ENCODE assay signal across 9 cellular contexts in the genomic region with DNA sequence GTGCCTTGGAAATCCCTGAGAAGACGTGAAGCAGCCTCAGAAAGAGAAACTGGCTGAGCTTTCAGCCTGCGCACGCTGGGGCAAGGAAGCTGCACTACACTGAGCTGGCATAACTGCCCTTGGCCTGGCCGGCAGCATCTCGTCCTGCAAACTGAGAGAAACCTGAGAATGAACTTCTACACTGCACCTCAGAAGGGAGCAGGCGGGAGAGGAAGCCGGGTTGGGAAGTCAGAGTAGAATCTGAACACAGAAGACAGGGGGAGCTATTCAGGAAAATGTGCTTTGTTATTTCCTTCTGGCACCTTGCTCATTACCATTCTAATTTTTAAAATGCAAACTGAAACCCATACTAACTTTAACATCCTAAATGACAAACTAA.
A peak's percentile ranks its signal among the peaks of the same experiment; 100 is the strongest.
DNase-seq lines count a peak whose midpoint lies in the region; ATAC-seq and TF ChIP-seq lines count a peak whose summit lies in the region.
"Had no signal": no experiment of that assay in that cellular context is flagged by ENCODE, and none has a peak within 500 bp of the region (broad histone marks: within the 10 kb centered on the region; RNA-seq: fewer than 3 reads in every experiment).

No MANE protein-coding gene starts in this region.

- H3K36me3 ChIP-seq in right lobe of liver: no peaks in the 10 kb centered on the region

- TF ChIP-seq CTCF in cardiac fibroblast (IDR thresholded peaks at IDR 0.05; ENCODE audit: low read depth, low read length) (peak; percentile 35), right lobe of liver (IDR thresholded peaks at IDR 0.05) (peak; percentile 21 to 38 (median 23))

- no peaks in the 10 kb centered on the region for H3K27me3 ChIP-seq in right lobe of liver
- H3K27me3 ChIP-seq: SJSA1 had no signal

- H3K4me3 ChIP-seq in cardiac fibroblast (replicated peaks in 1 of 2; ENCODE audit: low read depth in 2 of 2, low read length in 2 of 2) (no peak overlapping the region), right lobe of liver (no peak overlapping the region)
- H3K4me3 ChIP-seq: SJSA1 had no signal

- peak; percentile 30 for DNase-seq in ACHN
- DNase-seq in cardiac fibroblast (ENCODE audit: low read depth in 2 of 2): peak in 1 of 2 donors; percentile 41
- DNase-seq in right lobe of liver: peak in 1 of 3 donors; percentile 28
- DNase-seq in activated CD4-positive, alpha-beta T cell treated with anti-CD3 and anti-CD28 coated beads for 4 hours: no peak
- no peak for DNase-seq in stimulated activated CD4-positive, alpha-beta T cell treated with anti-CD3 and anti-CD28 coated beads, Interleukin-2, amount 100 ng/mL, for 48 hours

- H3K27ac ChIP-seq in right lobe of liver: peak overlapping the region in 2 of 3 donors; percentile 3 to 20
- H3K27ac ChIP-seq: SJSA1 had no signal

- TF ChIP-seq POLR2A in right lobe of liver (IDR thresholded peaks at IDR 0.05): no peak

- intact Hi-C loops in right lobe of liver (cut with DNase I): no loop called here

- in situ Hi-C loops in ACHN (cut with HindIII; ENCODE audit: low pct_ligation_motif_present, low pct_unique_long_range_greater_than_20kb, low sequenced_read_pairs): no loop called here

- WGBS in right lobe of liver (ENCODE audit: insufficient coverage, low coverage, low lambda C conversion rate, missing lambda C conversion rate): 34% methylated on average over 7 of the region's 7 CpGs

- H3K4me1 ChIP-seq in right lobe of liver: no peaks in the 10 kb centered on the region

- peak; percentile 67 for ATAC-seq in GM21529 (IDR thresholded peaks at IDR 0.05; ENCODE audit: unreplicated experiment)
- ATAC-seq in right lobe of liver: peak; percentile 45 to 53 (median 48)
- no peak for ATAC-seq in HG02623 (IDR thresholded peaks at IDR 0.05; ENCODE audit: unreplicated experiment)
- ATAC-seq in GM21737 (IDR thresholded peaks at IDR 0.05; ENCODE audit: unreplicated experiment): no peak

- H3K9me3 ChIP-seq in right lobe of liver: no peaks in the 10 kb centered on the region
- H3K9me3 ChIP-seq: SJSA1 had no signal

Comparison
In these comparisons a context has a peak if more than half of its experiments do, and no peak if none do; other contexts are left out.
1. ATAC-seq: peak in GM21529 (single experiment) and right lobe of liver (4 of 4); none in HG02623 (single experiment) and GM21737 (single experiment).